In the genomic region with DNA sequence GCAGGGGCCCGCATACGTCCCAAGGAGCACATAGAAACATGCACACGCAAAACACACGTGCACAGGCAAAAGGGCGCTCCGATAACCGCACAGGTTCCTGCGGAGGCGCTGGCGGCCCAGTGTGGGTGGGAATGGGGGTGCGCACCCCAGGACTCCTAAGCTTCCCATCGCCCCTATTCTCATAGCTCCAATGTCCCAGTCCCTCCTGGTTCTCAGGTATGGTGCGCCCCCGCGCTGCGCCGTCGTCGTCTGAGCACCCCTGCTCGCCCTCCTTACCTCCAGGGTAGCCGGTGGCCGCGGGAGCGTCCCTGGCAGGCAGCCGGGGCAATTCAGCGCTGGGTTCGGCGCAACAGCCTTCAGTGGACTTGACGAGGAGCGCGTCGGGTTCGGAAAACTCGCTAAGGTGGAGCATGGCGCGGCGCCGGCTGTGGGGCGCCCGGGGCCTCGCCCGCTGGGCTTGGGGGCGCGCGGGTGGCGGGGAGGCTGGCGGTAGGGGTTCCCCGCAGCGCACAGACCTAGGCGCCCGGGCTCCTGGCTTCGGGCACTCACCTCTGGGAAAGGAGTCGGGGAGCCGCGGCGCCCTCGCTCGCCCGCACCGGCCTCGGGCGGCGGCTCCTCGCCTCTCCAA, we compare ENCODE assay signal across 1 cellular context.
TF ChIP-seq lines count a peak whose summit lies in the region.

No MANE protein-coding gene starts in this region.

TF ChIP-seq in HepG2, 621 proteins besides CTCF, POLR2A, EP300 and RAD21:
- TF ChIP-seq MTF2 (CRISPR knock-in tag; IDR thresholded peaks at IDR 0.05; ENCODE audit: borderline replicate concordance) (peak; percentile 26; the same call in 1 of the 2 replicates), PTBP1 (IDR thresholded peaks at IDR 0.05; ENCODE audit: low read depth, low read length, poor library complexity, severe bottlenecking) (peak; percentile 11), ZNF232 (CRISPR knock-in tag; IDR thresholded peaks at IDR 0.05; ENCODE audit: borderline replicate concordance) (no peak), ZNF777 (CRISPR knock-in tag; IDR thresholded peaks at IDR 0.05) (peak; percentile 53; the same call in 1 of the 2 replicates), REXO4 (CRISPR knock-in tag; IDR thresholded peaks at IDR 0.05; ENCODE audit: borderline replicate concordance) (no peak), ZNF800 (CRISPR knock-in tag; IDR thresholded peaks at IDR 0.05) (peak; percentile 88), NFKB2 (CRISPR knock-in tag; IDR thresholded peaks at IDR 0.05; ENCODE audit: borderline replicate concordance) (peak; percentile 40; the same call in 1 of the 2 replicates), MEIS2 (CRISPR knock-in tag; IDR thresholded peaks at IDR 0.05) (0 out of 2 replicates have a peak, but pooled peaks have one; percentile 14), CEBPG (CRISPR knock-in tag; IDR thresholded peaks at IDR 0.05) (no peak), ARID3A (IDR thresholded peaks at IDR 0.05; ENCODE audit: low read depth, low read length) (no peak), ZC3H13 (CRISPR knock-in tag; IDR thresholded peaks at IDR 0.05) (no peak), ZFY (CRISPR knock-in tag; IDR thresholded peaks at IDR 0.05) (peak; percentile 7; the same call in 1 of the 2 replicates), RFXAP (CRISPR knock-in tag; IDR thresholded peaks at IDR 0.05; ENCODE audit: borderline replicate concordance) (0 out of 2 replicates have a peak, but pooled peaks have one; percentile 64), FOXM1 (CRISPR knock-in tag; IDR thresholded peaks at IDR 0.05) (no peak), RBM39 (IDR thresholded peaks at IDR 0.05; ENCODE audit: low read depth, low read length, poor library complexity, severe bottlenecking) (peak; percentile 7), YEATS4 (CRISPR knock-in tag; IDR thresholded peaks at IDR 0.05; ENCODE audit: borderline replicate concordance) (0 out of 2 replicates have a peak, but pooled peaks have one; percentile 45), ATF7-NPFF (CRISPR knock-in tag; IDR thresholded peaks at IDR 0.05; ENCODE audit: low read depth) (no peak)
- TF ChIP-seq, protein P1, sequence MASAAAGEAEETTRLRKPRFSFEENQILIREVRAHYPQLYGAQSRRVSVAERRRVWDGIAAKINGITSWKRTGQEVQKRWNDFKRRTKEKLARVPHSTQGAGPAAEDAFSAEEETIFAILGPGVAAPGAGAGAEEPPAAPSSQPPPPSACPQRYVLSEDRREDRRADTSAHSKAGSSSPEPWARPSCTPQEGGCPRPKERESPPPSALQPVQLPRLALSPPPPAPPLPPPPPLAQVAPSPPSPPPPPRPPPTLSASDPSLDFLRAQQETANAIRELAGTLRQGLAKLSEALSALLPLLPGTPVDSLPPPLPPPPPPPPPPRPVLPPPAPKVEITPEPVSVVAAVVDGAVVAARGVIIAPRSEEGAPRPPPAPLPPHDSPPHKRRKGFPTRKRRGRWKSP (CRISPR knock-in tag; IDR thresholded peaks at IDR 0.05) = peak; percentile 75
